Comparison of ENCODE assay signal across 31 cellular contexts in the genomic region with DNA sequence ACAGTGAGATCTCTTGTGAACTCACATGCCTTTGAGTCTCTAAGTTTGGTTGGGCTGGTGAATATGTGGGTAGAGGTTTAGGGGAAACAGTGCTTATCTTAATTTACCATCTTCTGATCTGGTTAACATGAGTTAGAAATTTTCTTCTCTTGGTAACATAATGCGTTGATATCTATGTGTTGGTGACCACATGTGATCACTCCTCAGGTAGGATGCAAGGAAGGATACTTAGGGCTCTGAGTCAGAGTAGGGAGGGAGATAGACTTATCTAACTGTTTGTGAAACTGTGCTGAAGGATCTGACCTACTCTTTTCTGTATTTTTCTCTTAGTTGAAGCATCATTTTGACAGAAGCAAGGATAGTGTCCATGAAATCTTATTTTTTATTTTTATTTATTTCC. TPM values are rescaled to one million over a fixed set of nuclear protein-coding genes. Genes with fewer than 3 reads are reported as not detected.
"Had no signal": no experiment of that assay in that cellular context is flagged by ENCODE, and none has a peak within 500 bp of the region (broad histone marks: within the 10 kb centered on the region; RNA-seq: fewer than 3 reads in every experiment).

No MANE protein-coding gene starts in this region.

- DNase-seq: dorsolateral prefrontal cortex; effector CD4-positive, alpha-beta T cell; endodermal cell; foreskin fibroblast; gastrocnemius medialis; head of caudate nucleus; kidney; left cardiac atrium; left lung; mesenchymal stem cell; naive thymus-derived CD4-positive, alpha-beta T cell; occipital lobe; ovary; posterior cingulate gyrus; psoas muscle; right cardiac atrium; sigmoid colon; stimulated activated CD4-positive, alpha-beta T cell treated with anti-CD3 and anti-CD28 coated beads, Interleukin-2, amount 100 ng/mL, for 24 hours; stimulated activated CD4-positive, alpha-beta T cell treated with anti-CD3 and anti-CD28 coated beads, Interleukin-4, amount 100 ng/mL, for 24 hours; transverse colon; upper lobe of right lung had no signal

- FAIRE-seq: colon, kidney had no signal

- H3K27me3 Mint-ChIP-seq: naive thymus-derived CD4-positive, alpha-beta T cell; stimulated activated memory B cell treated with anti-CD40 and anti-IgM and Interleukin-4, amounts not matched to agents 10 μg/mL and 1 μg/mL and 100 μg/mL, for 72 hours; stimulated activated naive CD8-positive, alpha-beta T cell treated with anti-CD3 and anti-CD28 coated beads, Interleukin-15, Interleukin-2, amounts not matched to agents 100 ng/mL and 50 ng/mL, for 24 hours had no signal

- H3K4me1 Mint-ChIP-seq: mesothelial cell of epicardium; stimulated activated memory B cell treated with anti-CD40 and anti-IgM and Interleukin-4, amounts not matched to agents 10 μg/mL and 1 μg/mL and 100 μg/mL, for 72 hours had no signal

- H3K4me3 Mint-ChIP-seq: endodermal cell; mesothelial cell of epicardium; naive thymus-derived CD4-positive, alpha-beta T cell; stimulated activated memory B cell treated with anti-CD40 and anti-IgM and Interleukin-4, amounts not matched to agents 10 μg/mL and 1 μg/mL and 100 μg/mL, for 72 hours; stimulated activated naive CD8-positive, alpha-beta T cell treated with anti-CD3 and anti-CD28 coated beads, Interleukin-15, Interleukin-2, amounts not matched to agents 100 ng/mL and 50 ng/mL, for 24 hours had no signal

- H3K9me3 Mint-ChIP-seq: endodermal cell; mesothelial cell of epicardium; naive thymus-derived CD4-positive, alpha-beta T cell; stimulated activated memory B cell treated with anti-CD40 and anti-IgM and Interleukin-4, amounts not matched to agents 10 μg/mL and 1 μg/mL and 100 μg/mL, for 72 hours; stimulated activated naive CD8-positive, alpha-beta T cell treated with anti-CD3 and anti-CD28 coated beads, Interleukin-15, Interleukin-2, amounts not matched to agents 100 ng/mL and 50 ng/mL, for 24 hours had no signal

- H3K27ac Mint-ChIP-seq: endodermal cell; mesothelial cell of epicardium; naive thymus-derived CD4-positive, alpha-beta T cell; stimulated activated memory B cell treated with anti-CD40 and anti-IgM and Interleukin-4, amounts not matched to agents 10 μg/mL and 1 μg/mL and 100 μg/mL, for 72 hours; stimulated activated naive CD8-positive, alpha-beta T cell treated with anti-CD3 and anti-CD28 coated beads, Interleukin-15, Interleukin-2, amounts not matched to agents 100 ng/mL and 50 ng/mL, for 24 hours had no signal

- ATAC-seq: esophagus mucosa; gastrocnemius medialis; left cardiac atrium; left lung; naive thymus-derived CD4-positive, alpha-beta T cell; psoas muscle; right cardiac atrium; stimulated activated memory B cell treated with anti-CD40 and anti-IgM and Interleukin-4, amounts not matched to agents 10 μg/mL and 1 μg/mL and 100 μg/mL, for 72 hours; upper lobe of right lung had no signal

RNA-seq across cellular contexts. Expression of a gene that starts 36.1 kb away (rescaled TPM):
- total RNA-seq: esophagus mucosa; gastrocnemius medialis; glomerular endothelial cell; left cardiac atrium; lower leg skin; lung microvascular endothelial cell; mesothelial cell of epicardium; naive thymus-derived CD4-positive, alpha-beta T cell; occipital lobe; ovary; psoas muscle; right cardiac atrium; sigmoid colon; suprapubic skin; transverse colon; upper lobe of right lung; vagina had no signal
